1 cellular context compared by ENCODE assay signal in genomic region chr3:194300392-194300758, GRCh38.
TF ChIP-seq lines count a peak whose summit lies in the region.

No MANE protein-coding gene starts in this region.

TF ChIP-seq in HepG2, 621 proteins besides CTCF, POLR2A, EP300 and RAD21 (continued from another document and continues in another):
- TF ChIP-seq MBNL3 (CRISPR knock-in tag; conservative IDR thresholded peaks at IDR 0.05) = no peak
- 0 out of 2 replicates have a peak, but pooled peaks have one; percentile 36 for TF ChIP-seq AHR (CRISPR knock-in tag; IDR thresholded peaks at IDR 0.05)
- TF ChIP-seq IRF1 (CRISPR knock-in tag; IDR thresholded peaks at IDR 0.05; ENCODE audit: low read depth) = no peak
- TF ChIP-seq TEAD2 (CRISPR knock-in tag; IDR thresholded peaks at IDR 0.05) = no peak
- no peak for TF ChIP-seq KAT7 (CRISPR knock-in tag; IDR thresholded peaks at IDR 0.05; ENCODE audit: borderline replicate concordance)
- no peak for TF ChIP-seq ZBTB39 (CRISPR knock-in tag; IDR thresholded peaks at IDR 0.05)
- no peak for TF ChIP-seq TOPORS (CRISPR knock-in tag; IDR thresholded peaks at IDR 0.05)
- no peak for TF ChIP-seq ZNF264 (CRISPR knock-in tag; IDR thresholded peaks at IDR 0.05)
- TF ChIP-seq SKIL (CRISPR knock-in tag; IDR thresholded peaks at IDR 0.05; ENCODE audit: borderline replicate concordance) = no peak
- TF ChIP-seq HINFP (CRISPR knock-in tag; IDR thresholded peaks at IDR 0.05; ENCODE audit: low read depth) = no peak
- no peak for TF ChIP-seq GATAD1 (CRISPR knock-in tag; IDR thresholded peaks at IDR 0.05)
- no peak for TF ChIP-seq ZNF318 (CRISPR knock-in tag; IDR thresholded peaks at IDR 0.05)
- no peak for TF ChIP-seq AFF4 (CRISPR knock-in tag; IDR thresholded peaks at IDR 0.05)
- TF ChIP-seq ZNF556 (CRISPR knock-in tag; IDR thresholded peaks at IDR 0.05; ENCODE audit: borderline replicate concordance) = no peak
- no peak for TF ChIP-seq DNMT3B (CRISPR knock-in tag; conservative IDR thresholded peaks at IDR 0.05)
- no peak for TF ChIP-seq SAP130 (CRISPR knock-in tag; IDR thresholded peaks at IDR 0.05; ENCODE audit: low read depth)
- TF ChIP-seq CCAR2 (optimal IDR thresholded peaks at IDR 0.05; ENCODE audit: low read depth, low read length) = no peak
- TF ChIP-seq EED (CRISPR knock-in tag; IDR thresholded peaks at IDR 0.05) = no peak
- 0 out of 2 replicates have a peak, but pooled peaks have one; percentile 22 for TF ChIP-seq ZNF609 (CRISPR knock-in tag; IDR thresholded peaks at IDR 0.05; ENCODE audit: borderline replicate concordance)
- no peak for TF ChIP-seq NFE2 (CRISPR knock-in tag; IDR thresholded peaks at IDR 0.05)
- TF ChIP-seq ZNF776 (CRISPR knock-in tag; IDR thresholded peaks at IDR 0.05) = no peak
- no peak for TF ChIP-seq POLR2G (IDR thresholded peaks at IDR 0.05; ENCODE audit: low read depth, low read length)
- TF ChIP-seq ASH2L (IDR thresholded peaks at IDR 0.05; ENCODE audit: insufficient read length, low read depth, low read length) = no peak
- no peak for TF ChIP-seq ISX (CRISPR knock-in tag; conservative IDR thresholded peaks at IDR 0.05)
- TF ChIP-seq ELF4 (CRISPR knock-in tag; IDR thresholded peaks at IDR 0.05; ENCODE audit: borderline replicate concordance) = no peak
- TF ChIP-seq ZNF230 (CRISPR knock-in tag; IDR thresholded peaks at IDR 0.05) = no peak
- peak; percentile 47; the same call in 1 of the 2 replicates for TF ChIP-seq ZNF12 (CRISPR knock-in tag; IDR thresholded peaks at IDR 0.05)
- no peak for TF ChIP-seq ZNF792 (CRISPR knock-in tag; IDR thresholded peaks at IDR 0.05)
- TF ChIP-seq RFXANK (CRISPR knock-in tag; IDR thresholded peaks at IDR 0.05) = no peak
- no peak for TF ChIP-seq SALL2 (CRISPR knock-in tag; IDR thresholded peaks at IDR 0.05)
- no peak for TF ChIP-seq ZSCAN5A (CRISPR knock-in tag; IDR thresholded peaks at IDR 0.05; ENCODE audit: borderline replicate concordance)
- TF ChIP-seq ZNF331 (CRISPR knock-in tag; IDR thresholded peaks at IDR 0.05) = no peak
